26 cellular contexts compared by ENCODE assay signal in genomic region chr12:103652808-103653207, GRCh38.
DNase-seq lines count a peak whose midpoint lies in the region; ATAC-seq, FAIRE-seq and TF ChIP-seq lines count a peak whose summit lies in the region.
"Had no signal": no experiment of that assay in that cellular context is flagged by ENCODE, and none has a peak within 500 bp of the region (broad histone marks: within the 10 kb centered on the region; RNA-seq: fewer than 3 reads in every experiment).

No MANE protein-coding gene starts in this region.

- H3K27me3 ChIP-seq in PC-3 (ENCODE audit: low read length) (peaks cover 31% of the 10 kb centered on the region), H1 (replicated peaks in 1 of 4; ENCODE audit: control insufficient read depth in 3 of 4, extremely low read depth in 1 of 4, insufficient read depth in 3 of 4, low read length in 3 of 4) (no peaks in the 10 kb centered on the region), pancreas (no peaks in the 10 kb centered on the region)

- no peaks in the 10 kb centered on the region for H3F3A ChIP-seq in PC-3 (ENCODE audit: low read length, unreplicated experiment)

- H3K4me3 ChIP-seq in PC-3 (ENCODE audit: low read length) (no peak overlapping the region), H1 (ENCODE audit: extremely low read depth in 1 of 4, insufficient read depth in 2 of 4, low read depth in 3 of 4, low read length in 4 of 4) (no peak overlapping the region), pancreas (no peak overlapping the region)
- H3K4me3 ChIP-seq: GM12878 had no signal

- no peak overlapping the region for H3K56ac ChIP-seq in H1 (replicated peaks; ENCODE audit: insufficient read length, low read depth, low read length)

- H3K9me3 ChIP-seq in PC-3 (ENCODE audit: low read length) (no peaks in the 10 kb centered on the region), H1 (ENCODE audit: insufficient read depth in 2 of 2, low read depth in 1 of 2, low read length in 1 of 2) (no peaks in the 10 kb centered on the region), pancreas (no peaks in the 10 kb centered on the region)
- H3K9me3 ChIP-seq: BE2C had no signal

- BruUV-seq in PC-3 (replicated peaks; lab: Mats Ljungman, UMichigan), result no TSS peak

- H3K79me1 ChIP-seq in H1 (ENCODE audit: low read depth, low read length), result no peaks in the 10 kb centered on the region

- DNase-seq in DMS53 (lab: John Stamatoyannopoulos, UW) (peak; percentile 48), DMS53 treated with DMSO at 0.1 percent for 48 hours (lab: John Stamatoyannopoulos, UW; ENCODE audit: unreplicated experiment) (no peak), PC-3 (peak; percentile 20), H1 (ENCODE audit: low read depth in 1 of 2, low spot score in 2 of 2) (no peak), pancreas (no peak), GF-D8 (lab: John Stamatoyannopoulos, UW) (no peak)
- DNase-seq: ACHN; BE2C; CD8-positive, alpha-beta memory T cell; DMS 273 treated with DMSO at 0.1 percent for 48 hours; GOT3; HCEC 1CT; Karpas-422; MV-4-11; NCI-H1105; NCI-H1436 treated with DMSO at 0.1 percent for 48 hours; NCI-H187 treated with DMSO at 0.1 percent for 48 hours; NCI-H526 treated with DMSO at 0.1 percent for 48 hours; Right ventricle myocardium superior; RPMI8226 had no signal

- H3K23ac ChIP-seq in H1 (ENCODE audit: insufficient read length), result no peak overlapping the region

- no peak for TF ChIP-seq POLR2A in H1 (IDR thresholded peaks at IDR 0.05; ENCODE audit: control extremely low read depth in 1 of 2, low read depth in 2 of 2, low read length in 2 of 2)

- H4K20me1 ChIP-seq in PC-3 (ENCODE audit: low read length) (no peaks in the 10 kb centered on the region), H1 (replicated peaks in 1 of 2; ENCODE audit: control insufficient read depth in 1 of 2, insufficient read depth in 2 of 2, low read length in 2 of 2) (no peaks in the 10 kb centered on the region)

- no peak for ATAC-seq in PC-3
- ATAC-seq in pancreas, result peak in 3 of 4 donors; percentile 46 to 70 (median 63)
- ATAC-seq in HG02973 (IDR thresholded peaks at IDR 0.05; ENCODE audit: unreplicated experiment), result no peak
- ATAC-seq in GM18520 (IDR thresholded peaks at IDR 0.05; ENCODE audit: unreplicated experiment), result no peak
- ATAC-seq: GM12878 had no signal

- intact Hi-C loops in PC-3 (cut with micrococcal nuclease), result no loop called here
- intact Hi-C loops in pancreas (cut with DNase I), result no loop called here

- no peak overlapping the region for H4K91ac ChIP-seq in H1 (replicated peaks; ENCODE audit: insufficient read length, low read length)

- no peak overlapping the region for H3K14ac ChIP-seq in H1 (ENCODE audit: insufficient read length)

- H4K8ac ChIP-seq in H1 (ENCODE audit: extremely low read depth, insufficient read depth, low read length), result no peak overlapping the region

- H3K9me2 ChIP-seq in PC-3 (replicated peaks; ENCODE audit: low read length), result no peaks in the 10 kb centered on the region

- no peak overlapping the region for H2BK15ac ChIP-seq in H1 (ENCODE audit: low read length)

- TF ChIP-seq RAD21 in H1 (IDR thresholded peaks at IDR 0.05 in 1 of 2, conservative IDR thresholded peaks at IDR 0.05 in 1 of 2; ENCODE audit: low read depth in 2 of 2, low read length in 2 of 2), result no peak

- no peak overlapping the region for H2BK20ac ChIP-seq in H1 (ENCODE audit: low read length)

- H2BK120ac ChIP-seq in H1 (replicated peaks; ENCODE audit: low read depth, low read length), result no peak overlapping the region

- no peak overlapping the region for H2AK5ac ChIP-seq in H1 (ENCODE audit: low read depth, low read length)

- no peak overlapping the region for H3K18ac ChIP-seq in H1 (ENCODE audit: extremely low read depth, low read length)

- H3K4ac ChIP-seq in H1 (replicated peaks; ENCODE audit: insufficient read length, low read depth, low read length), result no peak overlapping the region

- no peak overlapping the region for H4K5ac ChIP-seq in H1 (ENCODE audit: insufficient read length, low read depth, low read length)

- FAIRE-seq in H1 (lab: Jason Lieb, UNC) (peak; percentile 24), pancreas (lab: Jason Lieb, UNC) (no peak)
- FAIRE-seq: G401.6, GM12878 had no signal

- POLR2A ChIA-PET in PC-3 (lab: Charles Lee; ENCODE audit: unreplicated experiment) (no interaction called here), H1 (lab: Charles Lee; ENCODE audit: partially characterized antibody) (no interaction called here)

- no peak for TF ChIP-seq EP300 in H1 (IDR thresholded peaks at IDR 0.05; ENCODE audit: borderline replicate concordance in 1 of 2, low read depth in 2 of 2, low read length in 2 of 2)

- no peak overlapping the region for H2BK5ac ChIP-seq in H1 (ENCODE audit: low read depth, low read length)

- H3K23me2 ChIP-seq in H1 (ENCODE audit: low read depth, low read length), result peaks cover 5% of the 10 kb centered on the region; the same call in 1 of the 2 replicates

- no peak overlapping the region for H2AFZ ChIP-seq in PC-3 (ENCODE audit: low read length)
- H2AFZ ChIP-seq in H1 (ENCODE audit: low read length), result no peak overlapping the region

- no peaks in the 10 kb centered on the region for H3K79me2 ChIP-seq in PC-3 (ENCODE audit: low read length)
- H3K79me2 ChIP-seq in H1 (ENCODE audit: control insufficient read depth in 1 of 2, insufficient read depth in 2 of 2, low read length in 2 of 2), result no peaks in the 10 kb centered on the region

- TF ChIP-seq CTCF in PC-3 (conservative IDR thresholded peaks at IDR 0.05; ENCODE audit: low read depth, low read length) (no peak), H1 (IDR thresholded peaks at IDR 0.05; ENCODE audit: control extremely low read depth in 1 of 3, insufficient read depth in 1 of 3, low read depth in 1 of 3, low read length in 3 of 3) (no peak), pancreas (IDR thresholded peaks at IDR 0.05) (no peak)

- 0 out of 2 replicates have a peak, but pooled peaks cover 6% of the 10 kb centered on the region for H3K4me1 ChIP-seq in PC-3 (ENCODE audit: insufficient read depth, low read length)
- H3K4me1 ChIP-seq in H1 (replicated peaks in 1 of 4; ENCODE audit: control insufficient read depth in 3 of 4, insufficient read depth in 4 of 4, low read length in 3 of 4), result no peaks in the 10 kb centered on the region; a peak in 1 of 7 replicates
- H3K4me1 ChIP-seq in pancreas, result no peaks in the 10 kb centered on the region
- H3K4me1 ChIP-seq: BE2C had no signal

- H3K27ac ChIP-seq in PC-3 (ENCODE audit: low read length) (no peak overlapping the region), H1 (ENCODE audit: low read depth, low read length) (no peak overlapping the region), pancreas (no peak overlapping the region)
- H3K27ac ChIP-seq: 22Rv1, HL-60 had no signal

- no peak overlapping the region for H2BK12ac ChIP-seq in H1 (ENCODE audit: low read depth, low read length)

- H3K36me3 ChIP-seq in PC-3 (ENCODE audit: low read depth, low read length), result no peaks in the 10 kb centered on the region
- H3K36me3 ChIP-seq in H1 (ENCODE audit: control insufficient read depth in 2 of 4, insufficient read depth in 4 of 4, low read length in 3 of 4), result no peaks in the 10 kb centered on the region
- no peaks in the 10 kb centered on the region for H3K36me3 ChIP-seq in pancreas
- H3K36me3 ChIP-seq: BE2C had no signal

- CTCF ChIA-PET in PC-3 (lab: Charles Lee), result no interaction called here
- CTCF ChIA-PET in H1 (lab: Charles Lee; ENCODE audit: partially characterized antibody), result interaction anchor here (0.6 kb wide), 1 partner anchor 20 kb away, joined by 3 read pairs; no protein-coding TSS in a partner anchor

- H3K9ac ChIP-seq in PC-3 (ENCODE audit: low read length), result no peak overlapping the region
- no peak overlapping the region for H3K9ac ChIP-seq in H1 (replicated peaks in 1 of 4; ENCODE audit: extremely low read depth in 1 of 4, low read depth in 3 of 4, low read length in 3 of 4)

- no peak overlapping the region for H3K4me2 ChIP-seq in PC-3 (ENCODE audit: low read length)
- H3K4me2 ChIP-seq in H1 (ENCODE audit: insufficient read depth in 1 of 2, low read depth in 2 of 2, low read length in 2 of 2), result no peak overlapping the region

TF ChIP-seq in H1, 55 proteins besides CTCF, POLR2A, EP300 and RAD21:
- TF ChIP-seq KDM5A (IDR thresholded peaks at IDR 0.05; ENCODE audit: low read length) (no peak), USF2 (IDR thresholded peaks at IDR 0.05; ENCODE audit: low read length) (no peak), POU5F1 (IDR thresholded peaks at IDR 0.05; ENCODE audit: low read depth, low read length) (no peak), EGR1 (IDR thresholded peaks at IDR 0.05; ENCODE audit: borderline replicate concordance, low read depth, low read length) (no peak)

Comparison
In these comparisons a context has a peak if more than half of its experiments do, and no peak if none do; other contexts are left out.
1. DNase-seq: peak in DMS53 (single experiment) and PC-3 (single experiment); none in DMS53 treated with DMSO at 0.1 percent for 48 hours (single experiment), H1 (0 of 2), pancreas (0 of 6) and GF-D8 (single experiment).
2. ATAC-seq: peak in pancreas (3 of 4); none in PC-3 (single experiment), HG02973 (single experiment) and GM18520 (single experiment).